28 cellular contexts compared by ENCODE assay signal in the genomic region with DNA sequence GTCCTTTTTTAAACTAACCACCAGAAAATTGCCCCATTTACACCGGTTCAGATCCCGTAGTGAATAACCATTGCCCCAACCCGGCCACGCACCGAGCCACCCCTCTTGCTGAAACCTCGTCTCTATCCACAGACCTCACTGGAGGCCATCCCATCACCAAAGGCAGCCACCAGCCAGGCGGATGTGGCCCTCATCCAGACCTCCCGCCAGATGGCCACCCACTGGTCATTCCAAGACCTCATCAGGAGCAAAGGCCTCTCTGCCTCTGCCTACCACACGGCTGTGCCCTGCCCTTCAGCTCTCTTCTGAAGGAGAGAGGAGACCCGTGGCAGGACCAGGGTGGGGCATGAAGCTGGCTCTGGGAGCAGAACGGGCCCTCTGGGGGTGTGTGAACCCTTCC. TPM values are rescaled to one million over a fixed set of nuclear protein-coding genes. Genes with fewer than 3 reads are reported as not detected.
"Had no signal": no experiment of that assay in that cellular context is flagged by ENCODE, and none has a peak within 500 bp of the region (broad histone marks: within the 10 kb centered on the region; RNA-seq: fewer than 3 reads in every experiment).

No MANE protein-coding gene starts in this region.

- FAIRE-seq: endothelial cell of umbilical vein, islet of Langerhans, pancreas, urothelium cell line had no signal

- H3K27ac ChIP-seq: colonic mucosa, esophagus muscularis mucosa, foreskin keratinocyte, gastroesophageal sphincter, heart right ventricle, lower lobe of right lung, neutrophil, pancreas, stomach, thoracic aorta, tibial nerve, upper lobe of left lung had no signal

- H3K27me3 ChIP-seq: colonic mucosa, foreskin keratinocyte, neutrophil, pancreas, tibial nerve, upper lobe of left lung had no signal

- ATAC-seq: foreskin keratinocyte; gastroesophageal sphincter; left ventricle myocardium superior; lower lobe of right lung; natural killer cell; stimulated activated effector memory CD8-positive, alpha-beta T cell treated with anti-CD3 and anti-CD28 coated beads, Interleukin-12 subunit alpha, Interleukin-12 subunit beta, amount 100 ng/mL, for 72 hours had no signal

- H3K4me1 Mint-ChIP-seq: natural killer cell; stimulated activated effector memory CD8-positive, alpha-beta T cell treated with anti-CD3 and anti-CD28 coated beads, Interleukin-12 subunit alpha, Interleukin-12 subunit beta, amount 100 ng/mL, for 72 hours had no signal

- H3K4me3 Mint-ChIP-seq: dendritic cell treated with granulocyte-macrophage colony-stimulating factor and Interleukin-4, amounts not matched to agents 40 ng/mL and 50 ng/mL, for 4 days; natural killer cell; stimulated activated effector memory CD8-positive, alpha-beta T cell treated with anti-CD3 and anti-CD28 coated beads, Interleukin-12 subunit alpha, Interleukin-12 subunit beta, amount 100 ng/mL, for 72 hours had no signal

- H3K9me3 Mint-ChIP-seq: dendritic cell treated with granulocyte-macrophage colony-stimulating factor and Interleukin-4, amounts not matched to agents 40 ng/mL and 50 ng/mL, for 4 days; natural killer cell; stimulated activated effector memory CD8-positive, alpha-beta T cell treated with anti-CD3 and anti-CD28 coated beads, Interleukin-12 subunit alpha, Interleukin-12 subunit beta, amount 100 ng/mL, for 72 hours had no signal

- H3K36me3 Mint-ChIP-seq: natural killer cell; stimulated activated effector memory CD8-positive, alpha-beta T cell treated with anti-CD3 and anti-CD28 coated beads, Interleukin-12 subunit alpha, Interleukin-12 subunit beta, amount 100 ng/mL, for 72 hours had no signal

- DNase-seq: colonic mucosa; effector memory CD4-positive, alpha-beta T cell; heart right ventricle; kidney glomerular epithelial cell; left ventricle myocardium superior; lower lobe of right lung; natural killer cell; pancreas; stimulated activated CD4-positive, alpha-beta T cell treated with anti-CD3 and anti-CD28 coated beads, Interleukin-12 subunit alpha, Interleukin-12 subunit beta, amount 100 ng/mL, for 4 hours; stimulated activated CD4-positive, alpha-beta T cell treated with anti-CD3 and anti-CD28 coated beads, Interleukin-2, amount 100 ng/mL, for 24 hours; stimulated activated CD4-positive, alpha-beta T cell treated with anti-CD3 and anti-CD28 coated beads, Interleukin-4, amount 100 ng/mL, for 24 hours; stimulated activated naive CD4-positive, alpha-beta T cell treated with Interleukin-2 at 50 U/mL for 16 hours; stomach had no signal

- H3K27ac Mint-ChIP-seq: dendritic cell treated with granulocyte-macrophage colony-stimulating factor and Interleukin-4, amounts not matched to agents 40 ng/mL and 50 ng/mL, for 4 days; natural killer cell; stimulated activated effector memory CD8-positive, alpha-beta T cell treated with anti-CD3 and anti-CD28 coated beads, Interleukin-12 subunit alpha, Interleukin-12 subunit beta, amount 100 ng/mL, for 72 hours had no signal

RNA-seq across cellular contexts. Expression of a gene that starts 38.2 kb away (rescaled TPM):
- total RNA-seq: chondrocyte, fibroblast of lung, natural killer cell, smooth muscle cell had no signal
